In genomic region chr6:132669690-132670291, GRCh38 we compare ENCODE assay signal across 1 cellular context.
TF ChIP-seq lines count a peak whose summit lies in the region.

No MANE protein-coding gene starts in this region.

TF ChIP-seq in H1, 55 proteins besides CTCF, POLR2A, EP300 and RAD21:
- TF ChIP-seq TCF12 (IDR thresholded peaks at IDR 0.05; ENCODE audit: low read depth, low read length) (no peak), HDAC6 (IDR thresholded peaks at IDR 0.05; ENCODE audit: low read depth, low read length) (no peak), SP4 (IDR thresholded peaks at IDR 0.05; ENCODE audit: low read length) (no peak), ATF2 (IDR thresholded peaks at IDR 0.05; ENCODE audit: low read length) (no peak), KDM4A (IDR thresholded peaks at IDR 0.05; ENCODE audit: low read depth, low read length, severe bottlenecking) (no peak), TBP (IDR thresholded peaks at IDR 0.05; ENCODE audit: low read depth, low read length) (no peak), JUND (IDR thresholded peaks at IDR 0.05; ENCODE audit: low read length) (no peak), BACH1 (IDR thresholded peaks at IDR 0.05; ENCODE audit: low read length) (no peak), JUN (IDR thresholded peaks at IDR 0.05; ENCODE audit: low read depth, low read length) (no peak), RNF2 (IDR thresholded peaks at IDR 0.05; ENCODE audit: borderline replicate concordance, low read depth, low read length, missing control alignments, poor library complexity, severe bottlenecking) (no peak), CBX8 (IDR thresholded peaks at IDR 0.05; ENCODE audit: borderline replicate concordance, low read depth, low read length) (no peak), GABPA (IDR thresholded peaks at IDR 0.05; ENCODE audit: borderline replicate concordance, insufficient read depth, low read length) (no peak), CBX5 (IDR thresholded peaks at IDR 0.05; ENCODE audit: low read depth, low read length) (no peak)
